In the genomic region with DNA sequence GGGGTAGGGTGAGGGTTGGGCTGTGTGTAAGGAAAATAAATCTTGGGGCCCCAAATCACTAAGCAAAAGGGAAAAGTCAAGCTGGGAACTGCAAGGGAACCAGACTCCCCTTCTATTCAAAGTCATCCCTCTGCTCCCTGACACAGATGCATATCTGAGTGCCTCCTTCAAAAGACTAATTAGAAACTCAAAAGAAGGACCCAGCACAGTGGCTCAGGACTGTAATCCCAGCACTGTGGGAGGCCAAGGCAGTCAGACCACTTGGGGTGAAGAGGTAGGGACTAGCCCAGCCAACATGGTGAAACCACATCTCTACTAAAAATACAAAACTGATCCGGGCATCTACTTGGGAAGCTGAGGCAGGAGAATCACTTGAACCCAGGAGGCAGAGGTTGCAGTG, we compare ENCODE assay signal across 1 cellular context.
TF ChIP-seq lines count a peak whose summit lies in the region.

No MANE protein-coding gene starts in this region.

TF ChIP-seq in IMR-90, 13 proteins besides CTCF, POLR2A, EP300 and RAD21:
- no peak for TF ChIP-seq FOS (IDR thresholded peaks at IDR 0.05; ENCODE audit: low read depth, low read length)
- no peak for TF ChIP-seq ELK1 (IDR thresholded peaks at IDR 0.05; ENCODE audit: borderline replicate concordance, low read depth, low read length)
- TF ChIP-seq, protein P1, sequence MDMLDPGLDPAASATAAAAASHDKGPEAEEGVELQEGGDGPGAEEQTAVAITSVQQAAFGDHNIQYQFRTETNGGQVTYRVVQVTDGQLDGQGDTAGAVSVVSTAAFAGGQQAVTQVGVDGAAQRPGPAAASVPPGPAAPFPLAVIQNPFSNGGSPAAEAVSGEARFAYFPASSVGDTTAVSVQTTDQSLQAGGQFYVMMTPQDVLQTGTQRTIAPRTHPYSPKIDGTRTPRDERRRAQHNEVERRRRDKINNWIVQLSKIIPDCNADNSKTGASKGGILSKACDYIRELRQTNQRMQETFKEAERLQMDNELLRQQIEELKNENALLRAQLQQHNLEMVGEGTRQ (IDR thresholded peaks at IDR 0.05; ENCODE audit: low read depth, low read length): no peak
- TF ChIP-seq SMC3 (IDR thresholded peaks at IDR 0.05; ENCODE audit: low read depth, low read length): no peak
- no peak for TF ChIP-seq CEBPB (IDR thresholded peaks at IDR 0.05; ENCODE audit: low read depth, low read length)
- TF ChIP-seq MAFK (IDR thresholded peaks at IDR 0.05; ENCODE audit: low read depth, low read length): no peak
- no peak for TF ChIP-seq RFX5 (IDR thresholded peaks at IDR 0.05; ENCODE audit: low read depth, low read length)
- TF ChIP-seq NFE2L2 (IDR thresholded peaks at IDR 0.05; ENCODE audit: low read depth, low read length): no peak
- TF ChIP-seq CHD1 (IDR thresholded peaks at IDR 0.05; ENCODE audit: low read depth, low read length): no peak
- TF ChIP-seq RCOR1 (IDR thresholded peaks at IDR 0.05; ENCODE audit: insufficient replicate concordance, low read length): no peak
- no peak for TF ChIP-seq MAZ (IDR thresholded peaks at IDR 0.05; ENCODE audit: borderline replicate concordance, low read depth, low read length)
- TF ChIP-seq MXI1 (IDR thresholded peaks at IDR 0.05; ENCODE audit: borderline replicate concordance, low read depth, low read length): no peak
